In genomic region chr12:57739387-57739786, GRCh38 we compare ENCODE assay signal across 11 cellular contexts. TPM values are rescaled to one million over a fixed set of nuclear protein-coding genes. Genes with fewer than 3 reads are reported as not detected.
DNase-seq lines count a peak whose midpoint lies in the region; ATAC-seq and TF ChIP-seq lines count a peak whose summit lies in the region.
"Had no signal": no experiment of that assay in that cellular context is flagged by ENCODE, and none has a peak within 500 bp of the region (broad histone marks: within the 10 kb centered on the region; RNA-seq: fewer than 3 reads in every experiment).

No MANE protein-coding gene starts in this region.

- DNase-seq in DMS79 treated with DMSO at 0.1 percent for 48 hours (lab: John Stamatoyannopoulos, UW), result peak; percentile 26
- no peak for DNase-seq in DMS79 (lab: John Stamatoyannopoulos, UW)
- no peak for DNase-seq in activated T-helper 2 cell treated with anti-CD3 and anti-CD28 coated beads, Interferon-gamma antibody, Interleukin-2, Interleukin-4, amounts not matched to agents 10 μg/mL and 5 μg/mL and 100 μg/mL, durations not matched to agents 14 hours and 24 hours and 36 hours (ENCODE audit: low spot score)
- no peak for DNase-seq in naive thymus-derived CD8-positive, alpha-beta T cell
- no peak for DNase-seq in NCI-H510A (lab: John Stamatoyannopoulos, UW)
- no peak for DNase-seq in left lung
- DNase-seq in OCI-M2 (lab: John Stamatoyannopoulos, UW; ENCODE audit: unreplicated experiment), result no peak
- DNase-seq: colonic mucosa, PC-9 had no signal

- H3K36me3 Mint-ChIP-seq in activated T-helper 2 cell treated with anti-CD3 and anti-CD28 coated beads, Interferon-gamma antibody, Interleukin-2, Interleukin-4, amounts not matched to agents 10 μg/mL and 5 μg/mL and 100 μg/mL, durations not matched to agents 14 hours and 24 hours and 36 hours (ENCODE audit: low read depth), result peaks cover 29% of the 10 kb centered on the region
- H3K36me3 Mint-ChIP-seq in naive thymus-derived CD8-positive, alpha-beta T cell, result peaks cover 0 to 37% (median 6%) of the 10 kb centered on the region in 3 donors

- H3K27ac ChIP-seq in DOHH2 (ENCODE audit: low read depth, low read length), result no peak overlapping the region
- no peak overlapping the region for H3K27ac ChIP-seq in left lung
- H3K27ac ChIP-seq: colonic mucosa, PC-9, testis had no signal

- H3K4me1 Mint-ChIP-seq in activated T-helper 2 cell treated with anti-CD3 and anti-CD28 coated beads, Interferon-gamma antibody, Interleukin-2, Interleukin-4, amounts not matched to agents 10 μg/mL and 5 μg/mL and 100 μg/mL, durations not matched to agents 14 hours and 24 hours and 36 hours (ENCODE audit: low read depth), result peaks cover 35% of the 10 kb centered on the region
- H3K4me1 Mint-ChIP-seq in naive thymus-derived CD8-positive, alpha-beta T cell, result peaks cover 32 to 61% (median 57%) of the 10 kb centered on the region in 4 donors

- H3K27me3 ChIP-seq in DOHH2 (ENCODE audit: control insufficient read depth, low read length) (no peaks in the 10 kb centered on the region), left lung (peaks cover 48 to 73% of the 10 kb centered on the region in 2 donors)
- H3K27me3 ChIP-seq: testis had no signal

- H3K36me3 ChIP-seq in DOHH2 (ENCODE audit: control insufficient read depth, low read length) (peaks cover 3% of the 10 kb centered on the region; the same call in 1 of the 2 replicates), left lung (peaks cover 0 to 20% of the 10 kb centered on the region in 2 donors)
- H3K36me3 ChIP-seq: colonic mucosa had no signal

- intact Hi-C loops in activated T-helper 2 cell treated with anti-CD3 and anti-CD28 coated beads, Interferon-gamma antibody, Interleukin-2, Interleukin-4, amounts not matched to agents 10 μg/mL and 5 μg/mL and 100 μg/mL, durations not matched to agents 14 hours and 24 hours and 36 hours (cut with micrococcal nuclease), result no loop called here
- intact Hi-C loops in left lung (cut with DNase I), result no loop called here

- TF ChIP-seq CTCF in DOHH2 (IDR thresholded peaks at IDR 0.05; ENCODE audit: low read depth, low read length, poor library complexity, severe bottlenecking), result no peak
- no peak for TF ChIP-seq CTCF in left lung (IDR thresholded peaks at IDR 0.05)

- POLR2A ChIA-PET in naive thymus-derived CD8-positive, alpha-beta T cell (lab: Charles Lee), result interaction anchor here (0.5 to 2.5 kb wide), 2 partner anchors 15 to 1050 kb away, joined by 3 to 16 read pairs; no protein-coding TSS in a partner anchor

- H3K79me2 ChIP-seq in DOHH2 (ENCODE audit: control insufficient read depth, low read length), result peaks cover 32% of the 10 kb centered on the region

- ATAC-seq in naive thymus-derived CD8-positive, alpha-beta T cell, result no peak
- no peak for ATAC-seq in left lung

- H3K4me3 Mint-ChIP-seq in activated T-helper 2 cell treated with anti-CD3 and anti-CD28 coated beads, Interferon-gamma antibody, Interleukin-2, Interleukin-4, amounts not matched to agents 10 μg/mL and 5 μg/mL and 100 μg/mL, durations not matched to agents 14 hours and 24 hours and 36 hours (ENCODE audit: low read depth), result peak overlapping the region; percentile 51
- peak overlapping the region; percentile 54 to 88 (median 80) for H3K4me3 Mint-ChIP-seq in naive thymus-derived CD8-positive, alpha-beta T cell

- H3K9me3 ChIP-seq in DOHH2 (ENCODE audit: control insufficient read depth, insufficient read depth, low read length), result no peaks in the 10 kb centered on the region
- H3K9me3 ChIP-seq in left lung, result no peaks in the 10 kb centered on the region
- H3K9me3 ChIP-seq: colonic mucosa, testis had no signal

- H4K20me1 ChIP-seq in DOHH2 (ENCODE audit: control insufficient read depth, insufficient read depth, low read depth, low read length), result no peaks in the 10 kb centered on the region

- H3K4me1 ChIP-seq in DOHH2 (ENCODE audit: control insufficient read depth, low read length) (peaks cover 49% of the 10 kb centered on the region), left lung (peaks cover 13 to 63% of the 10 kb centered on the region in 2 donors)

- H3K27me3 Mint-ChIP-seq in activated T-helper 2 cell treated with anti-CD3 and anti-CD28 coated beads, Interferon-gamma antibody, Interleukin-2, Interleukin-4, amounts not matched to agents 10 μg/mL and 5 μg/mL and 100 μg/mL, durations not matched to agents 14 hours and 24 hours and 36 hours (ENCODE audit: low read depth), result no peaks in the 10 kb centered on the region
- H3K27me3 Mint-ChIP-seq in naive thymus-derived CD8-positive, alpha-beta T cell, result no peaks in the 10 kb centered on the region

- no peaks in the 10 kb centered on the region for H3K9me3 Mint-ChIP-seq in activated T-helper 2 cell treated with anti-CD3 and anti-CD28 coated beads, Interferon-gamma antibody, Interleukin-2, Interleukin-4, amounts not matched to agents 10 μg/mL and 5 μg/mL and 100 μg/mL, durations not matched to agents 14 hours and 24 hours and 36 hours
- no peaks in the 10 kb centered on the region for H3K9me3 Mint-ChIP-seq in naive thymus-derived CD8-positive, alpha-beta T cell

- H3K27ac Mint-ChIP-seq in activated T-helper 2 cell treated with anti-CD3 and anti-CD28 coated beads, Interferon-gamma antibody, Interleukin-2, Interleukin-4, amounts not matched to agents 10 μg/mL and 5 μg/mL and 100 μg/mL, durations not matched to agents 14 hours and 24 hours and 36 hours, result peak overlapping the region; percentile 75
- H3K27ac Mint-ChIP-seq in naive thymus-derived CD8-positive, alpha-beta T cell, result peak overlapping the region; percentile 63 to 98 (median 93)

- no peaks in the 10 kb centered on the region for H3K9me2 ChIP-seq in DOHH2 (replicated peaks; ENCODE audit: control insufficient read depth, low read length)

- H3K4me2 ChIP-seq in DOHH2 (ENCODE audit: low read length), result peak overlapping the region; percentile 17; the same call in 1 of the 2 replicates
- H3K4me2 ChIP-seq: PC-9 had no signal

- no peak overlapping the region for H3K4me3 ChIP-seq in DOHH2 (ENCODE audit: low read length)
- H3K4me3 ChIP-seq in left lung, result no peak overlapping the region
- H3K4me3 ChIP-seq: colonic mucosa, PC-9 had no signal

- peaks cover 2% of the 10 kb centered on the region; the same call in 1 of the 2 replicates for H3F3A ChIP-seq in DOHH2 (ENCODE audit: control insufficient read depth, insufficient read depth)

RNA-seq across cellular contexts. Expression of gene AGAP2, which starts 0.8 kb away (rescaled TPM):
- total RNA-seq in activated T-helper 2 cell treated with anti-CD3 and anti-CD28 coated beads, Interferon-gamma antibody, Interleukin-2, Interleukin-4, amounts not matched to agents 10 μg/mL and 5 μg/mL and 100 μg/mL, durations not matched to agents 14 hours and 24 hours and 36 hours, result 28.9 and 29.0 TPM in 2 replicates
- 10 to 100 TPM; 54.4 to 58.8 TPM for total RNA-seq in naive thymus-derived CD8-positive, alpha-beta T cell
- polyA plus RNA-seq in naive thymus-derived CD8-positive, alpha-beta T cell, result 1 to 10 TPM; 4.3 to 6.9 (median 5.6) TPM
- total RNA-seq in left lung, result 1 to 10 TPM; 1.9 to 5.8 TPM

RNA-seq across cellular contexts. Expression of gene TSPAN31, which starts 5.5 kb away (rescaled TPM):
- 23.9 and 27.0 TPM in 2 replicates for total RNA-seq in activated T-helper 2 cell treated with anti-CD3 and anti-CD28 coated beads, Interferon-gamma antibody, Interleukin-2, Interleukin-4, amounts not matched to agents 10 μg/mL and 5 μg/mL and 100 μg/mL, durations not matched to agents 14 hours and 24 hours and 36 hours
- 10 to 100 TPM; 22.5 to 24.8 TPM for total RNA-seq in naive thymus-derived CD8-positive, alpha-beta T cell
- polyA plus RNA-seq in naive thymus-derived CD8-positive, alpha-beta T cell, result 10 to 100 TPM; 42.2 to 53.3 (median 47.3) TPM
- 10 to 100 TPM; 33.5 to 40.0 TPM for total RNA-seq in left lung

RNA-seq across cellular contexts. Expression of gene CDK4, which starts 12.7 kb away (rescaled TPM):
- 180 and 201 TPM in 2 replicates for total RNA-seq in activated T-helper 2 cell treated with anti-CD3 and anti-CD28 coated beads, Interferon-gamma antibody, Interleukin-2, Interleukin-4, amounts not matched to agents 10 μg/mL and 5 μg/mL and 100 μg/mL, durations not matched to agents 14 hours and 24 hours and 36 hours
- total RNA-seq in naive thymus-derived CD8-positive, alpha-beta T cell, result 10 to 100 TPM; 44.6 to 49.0 TPM
- 100 to 1,000 TPM in 1 of 3 donors, 10 to 100 TPM in 2; 71.3 to 101 (median 80.5) TPM for polyA plus RNA-seq in naive thymus-derived CD8-positive, alpha-beta T cell
- 100 to 1,000 TPM in 1 of 2 donors, 10 to 100 TPM in 1; 80.1 to 130 TPM for total RNA-seq in left lung

RNA-seq across cellular contexts. Expression of gene MARCHF9, which starts 15.5 kb away (rescaled TPM):
- total RNA-seq in activated T-helper 2 cell treated with anti-CD3 and anti-CD28 coated beads, Interferon-gamma antibody, Interleukin-2, Interleukin-4, amounts not matched to agents 10 μg/mL and 5 μg/mL and 100 μg/mL, durations not matched to agents 14 hours and 24 hours and 36 hours, result 24.7 and 26.2 TPM in 2 replicates
- total RNA-seq in naive thymus-derived CD8-positive, alpha-beta T cell, result 10 to 100 TPM; 59.5 to 64.8 TPM
- polyA plus RNA-seq in naive thymus-derived CD8-positive, alpha-beta T cell, result 1 to 10 TPM; 2.2 to 6.6 (median 4.5) TPM
- 10 to 100 TPM; 17.4 to 22.4 TPM for total RNA-seq in left lung

RNA-seq across cellular contexts. Expression of gene CYP27B1, which starts 27.5 kb away (rescaled TPM):
- total RNA-seq in activated T-helper 2 cell treated with anti-CD3 and anti-CD28 coated beads, Interferon-gamma antibody, Interleukin-2, Interleukin-4, amounts not matched to agents 10 μg/mL and 5 μg/mL and 100 μg/mL, durations not matched to agents 14 hours and 24 hours and 36 hours, result 11.3 and 13.0 TPM in 2 replicates
- total RNA-seq in naive thymus-derived CD8-positive, alpha-beta T cell, result 1 to 10 TPM; 1.4 to 1.6 TPM
- not detected for polyA plus RNA-seq in naive thymus-derived CD8-positive, alpha-beta T cell
- total RNA-seq in left lung, result 1 to 10 TPM; 1.5 to 4.7 TPM
